ENCODE assay signal across 1 cellular context in genomic region chr19:21158523-21159135, GRCh38.
TF ChIP-seq lines count a peak whose summit lies in the region.

No MANE protein-coding gene starts in this region.

TF ChIP-seq in K562, 482 proteins besides CTCF, POLR2A, EP300 and RAD21 (continued from another document):
- TF ChIP-seq ATF3 (IDR thresholded peaks at IDR 0.05) = peak; percentile 56
- no peak for TF ChIP-seq ATF3 (CRISPR knock-in tag; conservative IDR thresholded peaks at IDR 0.05)
- no peak for TF ChIP-seq BRCA1 (IDR thresholded peaks at IDR 0.05)
- TF ChIP-seq BRCA1 (CRISPR knock-in tag; IDR thresholded peaks at IDR 0.05) = no peak
- 0 out of 2 replicates have a peak, but pooled peaks have one; percentile 49 for TF ChIP-seq HDAC2 (IDR thresholded peaks at IDR 0.05)
- peak; percentile 62 for TF ChIP-seq MTA2 (IDR thresholded peaks at IDR 0.05; ENCODE audit: low read depth)
- no peak for TF ChIP-seq BCLAF1 (IDR thresholded peaks at IDR 0.05; ENCODE audit: borderline replicate concordance in 1 of 2, control insufficient read depth in 1 of 2, low read depth in 2 of 2, low read length in 1 of 2)
- no peak for TF ChIP-seq CHAMP1 (IDR thresholded peaks at IDR 0.05)
- no peak for TF ChIP-seq MLX (CRISPR knock-in tag; conservative IDR thresholded peaks at IDR 0.05)
- TF ChIP-seq MAZ (CRISPR knock-in tag; conservative IDR thresholded peaks at IDR 0.05 in 1 of 2, IDR thresholded peaks at IDR 0.05 in 1 of 2) = no peak
- peak; percentile 34; the same call in 1 of the 2 replicates for TF ChIP-seq CC2D1A (IDR thresholded peaks at IDR 0.05)
- peak; percentile 84 for TF ChIP-seq CBFA2T3 (IDR thresholded peaks at IDR 0.05)
- no peak for TF ChIP-seq THAP7 (CRISPR knock-in tag; IDR thresholded peaks at IDR 0.05)
- TF ChIP-seq NFIC (IDR thresholded peaks at IDR 0.05) = peak; percentile 36
- no peak for TF ChIP-seq ZBTB34 (CRISPR knock-in tag; IDR thresholded peaks at IDR 0.05)
- no peak for TF ChIP-seq MEF2A (IDR thresholded peaks at IDR 0.05; ENCODE audit: control insufficient read depth, low read depth, low read length)
- no peak for TF ChIP-seq ZNF121 (CRISPR knock-in tag; conservative IDR thresholded peaks at IDR 0.05)
- TF ChIP-seq ZNF212 (CRISPR knock-in tag; IDR thresholded peaks at IDR 0.05) = no peak
- TF ChIP-seq DEAF1 (CRISPR knock-in tag; IDR thresholded peaks at IDR 0.05) = no peak
- no peak for TF ChIP-seq ETV1 (tag; conservative IDR thresholded peaks at IDR 0.05; ENCODE audit: low read depth)
- TF ChIP-seq KDM1A (IDR thresholded peaks at IDR 0.05) = peak; percentile 69 to 75
- no peak for TF ChIP-seq FOSL1 (tag; conservative IDR thresholded peaks at IDR 0.05)
- TF ChIP-seq NR4A1 (CRISPR knock-in tag; IDR thresholded peaks at IDR 0.05) = no peak
- TF ChIP-seq NR4A1 (tag; IDR thresholded peaks at IDR 0.05) = no peak
- no peak for TF ChIP-seq NFATC3 (IDR thresholded peaks at IDR 0.05)
- TF ChIP-seq ZNF785 (CRISPR knock-in tag; IDR thresholded peaks at IDR 0.05) = no peak
- TF ChIP-seq TCF15 (CRISPR knock-in tag; IDR thresholded peaks at IDR 0.05) = no peak
- TF ChIP-seq SIN3A (IDR thresholded peaks at IDR 0.05; ENCODE audit: borderline replicate concordance in 2 of 2, control insufficient read depth in 1 of 2, low read depth in 2 of 2, low read length in 2 of 2) = no peak
- TF ChIP-seq MIER1 (IDR thresholded peaks at IDR 0.05; ENCODE audit: low read depth) = no peak
- TF ChIP-seq TCF3 (CRISPR knock-in tag; IDR thresholded peaks at IDR 0.05) = peak; percentile 83
- 0 out of 2 replicates have a peak, but pooled peaks have one; percentile 25 for TF ChIP-seq SMARCE1 (IDR thresholded peaks at IDR 0.05)
- no peak for TF ChIP-seq POLR2AphosphoS5 (IDR thresholded peaks at IDR 0.05; ENCODE audit: control insufficient read depth, insufficient read depth, low read depth, low read length)
- peak in 1 of 2 experiments; percentile 33; a peak in 1 of 4 replicates for TF ChIP-seq FOXK2 (conservative IDR thresholded peaks at IDR 0.05 in 1 of 2, IDR thresholded peaks at IDR 0.05 in 1 of 2; ENCODE audit: low read depth in 2 of 2)
- TF ChIP-seq DPF2 (IDR thresholded peaks at IDR 0.05) = peak; percentile 55; the same call in 1 of the 2 replicates
- TF ChIP-seq NCOR1 (IDR thresholded peaks at IDR 0.05) = peak; percentile 59
- no peak for TF ChIP-seq SIN3B (IDR thresholded peaks at IDR 0.05; ENCODE audit: low read depth)
- TF ChIP-seq AFF4 (CRISPR knock-in tag; IDR thresholded peaks at IDR 0.05) = no peak
- TF ChIP-seq GABPB1 (CRISPR knock-in tag; IDR thresholded peaks at IDR 0.05) = no peak
- no peak for TF ChIP-seq SMAD4 (CRISPR knock-in tag; conservative IDR thresholded peaks at IDR 0.05)
- peak; percentile 70 for TF ChIP-seq TEAD4 (IDR thresholded peaks at IDR 0.05; ENCODE audit: low read length)
- no peak for TF ChIP-seq TEAD4 (CRISPR knock-in tag; IDR thresholded peaks at IDR 0.05; ENCODE audit: borderline replicate concordance)
- TF ChIP-seq ADNP (tag; IDR thresholded peaks at IDR 0.05) = no peak
- no peak for TF ChIP-seq PTRF (tag; IDR thresholded peaks at IDR 0.05)
- TF ChIP-seq PHB2 (IDR thresholded peaks at IDR 0.05; ENCODE audit: low read depth) = peak; percentile 40; the same call in 1 of the 2 replicates
- TF ChIP-seq PYGO2 (tag; IDR thresholded peaks at IDR 0.05) = no peak
- TF ChIP-seq LEF1 (IDR thresholded peaks at IDR 0.05) = 0 out of 2 replicates have a peak, but pooled peaks have one; percentile 19
- TF ChIP-seq SPI1 (IDR thresholded peaks at IDR 0.05; ENCODE audit: borderline replicate concordance, low read depth, low read length) = peak; percentile 37; the same call in 1 of the 2 replicates
- TF ChIP-seq GABPA (tag; conservative IDR thresholded peaks at IDR 0.05; ENCODE audit: low read depth) = no peak
- TF ChIP-seq GATA2 (CRISPR knock-in tag; IDR thresholded peaks at IDR 0.05) = peak; percentile 29; the same call in 1 of the 2 replicates
- TF ChIP-seq TAL1 (IDR thresholded peaks at IDR 0.05) = peak; percentile 84
- TF ChIP-seq IRF1 (CRISPR knock-in tag; IDR thresholded peaks at IDR 0.05; ENCODE audit: borderline replicate concordance) = no peak
- peak in 1 of 2 experiments; percentile 51; a peak in 1 of 4 replicates for TF ChIP-seq HDAC1 (IDR thresholded peaks at IDR 0.05)
- peak; percentile 35; the same call in 1 of the 2 replicates for TF ChIP-seq SOX6 (IDR thresholded peaks at IDR 0.05)
- TF ChIP-seq TRIM24 (IDR thresholded peaks at IDR 0.05) = peak; percentile 56 to 70
- peak; percentile 42 for TF ChIP-seq MEIS2 (IDR thresholded peaks at IDR 0.05; ENCODE audit: partially characterized antibody)
- 0 out of 2 replicates have a peak, but pooled peaks have one; percentile 44 for TF ChIP-seq PML (IDR thresholded peaks at IDR 0.05; ENCODE audit: low read length)
- no peak for TF ChIP-seq EGR1 (conservative IDR thresholded peaks at IDR 0.05)
- TF ChIP-seq FOXM1 (IDR thresholded peaks at IDR 0.05; ENCODE audit: low read depth) = 0 out of 2 replicates have a peak, but pooled peaks have one; percentile 32
- TF ChIP-seq FOXM1 (CRISPR knock-in tag; IDR thresholded peaks at IDR 0.05; ENCODE audit: low read depth) = no peak
- no peak for TF ChIP-seq ZNF41 (CRISPR knock-in tag; conservative IDR thresholded peaks at IDR 0.05)
- TF ChIP-seq SMARCA4 (IDR thresholded peaks at IDR 0.05) = peak; percentile 60; the same call in 1 of the 2 replicates
